In genomic region chr6:99407076-99407475, GRCh38 we compare ENCODE assay signal across 23 cellular contexts. TPM values are rescaled to one million over a fixed set of nuclear protein-coding genes. Genes with fewer than 3 reads are reported as not detected.
"Had no signal": no experiment of that assay in that cellular context is flagged by ENCODE, and none has a peak within 500 bp of the region (broad histone marks: within the 10 kb centered on the region; RNA-seq: fewer than 3 reads in every experiment).

No MANE protein-coding gene starts in this region.

- H3K27ac Mint-ChIP-seq: mesothelial cell of epicardium; nephron; stimulated activated effector memory CD8-positive, alpha-beta T cell treated with anti-CD3 and anti-CD28 coated beads, Interleukin-12 subunit alpha, Interleukin-12 subunit beta, amount 100 ng/mL, for 72 hours had no signal

- H3K9me3 Mint-ChIP-seq: mesothelial cell of epicardium; naive B cell; nephron; neural crest cell; stimulated activated effector memory CD8-positive, alpha-beta T cell treated with anti-CD3 and anti-CD28 coated beads, Interleukin-12 subunit alpha, Interleukin-12 subunit beta, amount 100 ng/mL, for 72 hours; stimulated activated naive CD8-positive, alpha-beta T cell treated with anti-CD3 and anti-CD28 coated beads, Interleukin-15, Interleukin-2, amounts not matched to agents 100 ng/mL and 50 ng/mL, for 24 hours had no signal

- H3K4me1 Mint-ChIP-seq: mesothelial cell of epicardium, nephron had no signal

- ATAC-seq: pancreas; right cardiac atrium; stimulated activated effector memory CD8-positive, alpha-beta T cell treated with anti-CD3 and anti-CD28 coated beads, Interleukin-12 subunit alpha, Interleukin-12 subunit beta, amount 100 ng/mL, for 72 hours; upper lobe of right lung had no signal

- H3K27me3 Mint-ChIP-seq: naive B cell; stimulated activated naive CD8-positive, alpha-beta T cell treated with anti-CD3 and anti-CD28 coated beads, Interleukin-15, Interleukin-2, amounts not matched to agents 100 ng/mL and 50 ng/mL, for 24 hours had no signal

- DNase-seq: islet precursor cell; left ventricle myocardium inferior; mesendoderm; naive B cell; nucleus accumbens; pancreas; posterior cingulate gyrus; retina; right cardiac atrium; sigmoid colon; small intestine; spleen; stimulated activated CD4-positive, alpha-beta T cell treated with anti-CD3 and anti-CD28 coated beads, Interleukin-4, amount 100 ng/mL, for 24 hours; stimulated activated naive CD4-positive, alpha-beta T cell; tibial artery; trophoblast cell; upper lobe of right lung had no signal

- H3K4me3 Mint-ChIP-seq: mesothelial cell of epicardium; naive B cell; nephron; neural crest cell; stimulated activated effector memory CD8-positive, alpha-beta T cell treated with anti-CD3 and anti-CD28 coated beads, Interleukin-12 subunit alpha, Interleukin-12 subunit beta, amount 100 ng/mL, for 72 hours; stimulated activated naive CD8-positive, alpha-beta T cell treated with anti-CD3 and anti-CD28 coated beads, Interleukin-15, Interleukin-2, amounts not matched to agents 100 ng/mL and 50 ng/mL, for 24 hours had no signal

RNA-seq across cellular contexts. Expression of gene FAXC, which starts 57.6 kb away (rescaled TPM):
- total RNA-seq: mononuclear cell had no signal
